Comparison of ENCODE assay signal across 8 cellular contexts in the genomic region with DNA sequence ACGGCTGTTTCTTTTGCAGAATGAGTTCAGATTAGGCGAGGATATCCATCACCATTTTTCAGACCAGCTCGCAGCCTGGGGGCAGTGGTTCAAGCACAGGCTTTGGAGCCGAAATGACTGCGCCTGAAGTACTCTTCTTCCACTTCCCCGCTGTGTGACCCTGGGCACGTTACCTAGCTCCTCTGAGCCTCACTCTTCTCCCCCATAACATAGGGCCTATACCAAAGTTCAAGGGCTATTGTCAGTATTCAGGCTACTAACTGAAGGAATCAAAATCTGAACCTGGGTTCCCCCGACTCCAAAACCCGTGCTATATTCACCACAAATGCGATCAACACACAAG. TPM values are rescaled to one million over a fixed set of nuclear protein-coding genes. Genes with fewer than 3 reads are reported as not detected.
DNase-seq lines count a peak whose midpoint lies in the region; ATAC-seq and TF ChIP-seq lines count a peak whose summit lies in the region.

No MANE protein-coding gene starts in this region.

- H3K27me3 ChIP-seq in PC-3 (ENCODE audit: low read length) (no peaks in the 10 kb centered on the region), trophoblast cell (ENCODE audit: insufficient read depth, low read length) (no peaks in the 10 kb centered on the region)

- peak overlapping the region; percentile 8 for H3K23ac ChIP-seq in trophoblast cell (ENCODE audit: low read length)

- H4K12ac ChIP-seq in trophoblast cell (ENCODE audit: low read depth, low read length): peak overlapping the region; percentile 96

- peaks cover 28% of the 10 kb centered on the region for H3K36me3 Mint-ChIP-seq in activated CD4-positive, alpha-beta T cell treated with anti-CD3 and anti-CD28 coated beads, Interleukin-2, amount 10 ng/mL, durations not matched to agents 24 days and 14 days (ENCODE audit: low read depth)

- H3K9me3 Mint-ChIP-seq in activated CD4-positive, alpha-beta T cell treated with anti-CD3 and anti-CD28 coated beads, Interleukin-2, amount 10 ng/mL, durations not matched to agents 24 days and 14 days: no peaks in the 10 kb centered on the region

- peaks cover 26% of the 10 kb centered on the region for H3K4me1 Mint-ChIP-seq in activated CD4-positive, alpha-beta T cell treated with anti-CD3 and anti-CD28 coated beads, Interleukin-2, amount 10 ng/mL, durations not matched to agents 24 days and 14 days

- peaks cover 82% of the 10 kb centered on the region for H3K79me2 ChIP-seq in PC-3 (ENCODE audit: low read length)
- peaks cover 9% of the 10 kb centered on the region for H3K79me2 ChIP-seq in trophoblast cell (ENCODE audit: control insufficient read depth, insufficient read depth, low read length, poor library complexity)

- BruUV-seq in PC-3 (replicated peaks; lab: Mats Ljungman, UMichigan): TSS peak; percentile 75

- TF ChIP-seq CTCF in PC-3 (conservative IDR thresholded peaks at IDR 0.05; ENCODE audit: low read depth, low read length): no peak
- TF ChIP-seq CTCF in epithelial cell of esophagus (IDR thresholded peaks at IDR 0.05; ENCODE audit: insufficient read depth, low read depth, low read length, missing control alignments): no peak

- peak overlapping the region; percentile 99 for H3K4me3 Mint-ChIP-seq in activated CD4-positive, alpha-beta T cell treated with anti-CD3 and anti-CD28 coated beads, Interleukin-2, amount 10 ng/mL, durations not matched to agents 24 days and 14 days

- no CpG with 5 or more reads among the region's 10 CpGs for WGBS in trophoblast cell (ENCODE audit: extremely low coverage, insufficient coverage, insufficient read length)

- no peak overlapping the region for H2BK120ac ChIP-seq in trophoblast cell (ENCODE audit: insufficient read depth, low read length, poor library complexity)

- intact Hi-C loops in activated CD4-positive, alpha-beta T cell treated with anti-CD3 and anti-CD28 coated beads, Interleukin-2, amount 10 ng/mL, durations not matched to agents 24 days and 14 days (cut with micrococcal nuclease): loop anchor here (1.0 to 5.0 kb wide), 2 partner anchors 60 to 144 kb away; a partner anchor contains a TSS
- intact Hi-C loops in PC-3 (cut with micrococcal nuclease): loop anchor here (5.0 kb wide), 1 partner anchor 61 kb away; a partner anchor contains a TSS

- peak overlapping the region; percentile 93 for H4K91ac ChIP-seq in trophoblast cell (ENCODE audit: low read depth, low read length)

- H3K27ac Mint-ChIP-seq in activated CD4-positive, alpha-beta T cell treated with anti-CD3 and anti-CD28 coated beads, Interleukin-2, amount 10 ng/mL, durations not matched to agents 24 days and 14 days: peak overlapping the region; percentile 94

- H3K4me3 ChIP-seq in PC-3 (ENCODE audit: low read length) (peak overlapping the region; percentile 86), epithelial cell of esophagus (ENCODE audit: low read length) (peak overlapping the region; percentile 100), trophoblast cell (ENCODE audit: low read depth, low read length) (peak overlapping the region; percentile 98)

- peak overlapping the region; percentile 92 for H2AK5ac ChIP-seq in trophoblast cell (ENCODE audit: low read length)

- H3K18ac ChIP-seq in trophoblast cell (ENCODE audit: low read length): peak overlapping the region; percentile 90

- peaks cover 6% of the 10 kb centered on the region for H3K79me1 ChIP-seq in trophoblast cell (ENCODE audit: low read length)

- ATAC-seq in PC-3 (no peak), HG03095 (IDR thresholded peaks at IDR 0.05; ENCODE audit: unreplicated experiment) (no peak)

- H3K27ac ChIP-seq in PC-3 (ENCODE audit: low read length): peak overlapping the region; percentile 22
- no peak overlapping the region for H3K27ac ChIP-seq in trophoblast cell (ENCODE audit: low read depth, low read length)

- no peaks in the 10 kb centered on the region for H3F3A ChIP-seq in PC-3 (ENCODE audit: low read length, unreplicated experiment)

- H2AFZ ChIP-seq in PC-3 (ENCODE audit: low read length): peak overlapping the region; percentile 95
- peak overlapping the region; percentile 97 for H2AFZ ChIP-seq in trophoblast cell (ENCODE audit: insufficient read depth, low read length, poor library complexity)

- H3K4me2 ChIP-seq in PC-3 (ENCODE audit: low read length) (peak overlapping the region; percentile 79), trophoblast cell (ENCODE audit: low read length) (peak overlapping the region; percentile 71)

- no peak overlapping the region for H2BK12ac ChIP-seq in trophoblast cell (ENCODE audit: low read length)

- CTCF ChIA-PET in PC-3 (lab: Charles Lee): no interaction called here

- H3K9me3 ChIP-seq in PC-3 (ENCODE audit: low read length) (no peaks in the 10 kb centered on the region), trophoblast cell (ENCODE audit: insufficient read depth, low read depth, low read length) (no peaks in the 10 kb centered on the region)

- H3K36me3 ChIP-seq in PC-3 (ENCODE audit: low read depth, low read length) (peaks cover 25% of the 10 kb centered on the region), trophoblast cell (ENCODE audit: control insufficient read depth in 1 of 2, insufficient read depth in 2 of 2, low read length in 2 of 2) (peaks cover 10 to 16% of the 10 kb centered on the region in 2 experiments)

- H3K14ac ChIP-seq in trophoblast cell (ENCODE audit: low read length): peak overlapping the region; percentile 98

- H3K9me2 ChIP-seq in PC-3 (replicated peaks; ENCODE audit: low read length): no peaks in the 10 kb centered on the region

- H4K20me1 ChIP-seq in PC-3 (ENCODE audit: low read length): peaks cover 18% of the 10 kb centered on the region; the same call in 1 of the 2 replicates

- no peaks in the 10 kb centered on the region for H3K27me3 Mint-ChIP-seq in activated CD4-positive, alpha-beta T cell treated with anti-CD3 and anti-CD28 coated beads, Interleukin-2, amount 10 ng/mL, durations not matched to agents 24 days and 14 days

- peak overlapping the region; percentile 50 for H2BK5ac ChIP-seq in trophoblast cell (ENCODE audit: low read depth, low read length, poor library complexity)

- DNase-seq in activated CD4-positive, alpha-beta T cell treated with anti-CD3 and anti-CD28 coated beads, Interleukin-2, amount 10 ng/mL, durations not matched to agents 24 days and 14 days: no peak
- DNase-seq in activated CD4-positive, alpha-beta T cell treated with anti-CD3 and anti-CD28 coated beads for 4 hours: no peak
- DNase-seq in PC-3 (no peak), epithelial cell of esophagus (ENCODE audit: low read depth) (no peak), trophoblast cell (no peak), kidney tubule cell (ENCODE audit: low spot score) (no peak)
- no peak for DNase-seq in activated CD4-positive, alpha-beta T cell treated with anti-CD3 and anti-CD28 coated beads, Interleukin-2, amount 50 U/mL, for 1 hour

- POLR2A ChIA-PET in PC-3 (lab: Charles Lee; ENCODE audit: unreplicated experiment): no interaction called here

- peak overlapping the region; percentile 95 for H3K4ac ChIP-seq in trophoblast cell (ENCODE audit: low read depth, low read length)

- H3K4me1 ChIP-seq in PC-3 (ENCODE audit: insufficient read depth, low read length) (peaks cover 27% of the 10 kb centered on the region), trophoblast cell (ENCODE audit: control insufficient read depth in 1 of 2, insufficient read depth in 2 of 2, low read length in 2 of 2) (peaks cover 4 to 5% of the 10 kb centered on the region in 2 experiments)

- H3K9ac ChIP-seq in PC-3 (ENCODE audit: low read length) (peak overlapping the region; percentile 85), trophoblast cell (ENCODE audit: low read length) (peak overlapping the region; percentile 83)

- H4K8ac ChIP-seq in trophoblast cell (ENCODE audit: low read depth, low read length): peak overlapping the region; percentile 100

RNA-seq across cellular contexts. Expression of a gene that starts 0.4 kb away (rescaled TPM):
- total RNA-seq in activated CD4-positive, alpha-beta T cell treated with anti-CD3 and anti-CD28 coated beads, Interleukin-2, amount 10 ng/mL, durations not matched to agents 24 days and 14 days: 120 and 128 TPM in 2 replicates
- total RNA-seq in PC-3 (2014; rRNA removed): 200 and 230 TPM in 2 replicates
- 47.9 and 49.0 TPM in 2 replicates for polyA plus RNA-seq in trophoblast cell (2013)

RNA-seq across cellular contexts. Expression of a gene that starts 0.4 kb away (rescaled TPM):
- 39.2 and 39.8 TPM in 2 replicates for total RNA-seq in activated CD4-positive, alpha-beta T cell treated with anti-CD3 and anti-CD28 coated beads, Interleukin-2, amount 10 ng/mL, durations not matched to agents 24 days and 14 days
- total RNA-seq in PC-3 (2014; rRNA removed): 20.5 and 22.5 TPM in 2 replicates
- 6.2 and 6.6 TPM in 2 replicates for polyA plus RNA-seq in trophoblast cell (2013)
